17 cellular contexts compared by ENCODE assay signal in genomic region chr16:1687427-1688316, GRCh38. TPM values are rescaled to one million over a fixed set of nuclear protein-coding genes. Genes with fewer than 3 reads are reported as not detected.
DNase-seq lines count a peak whose midpoint lies in the region; ATAC-seq, FAIRE-seq and TF ChIP-seq lines count a peak whose summit lies in the region.
"Had no signal": no experiment of that assay in that cellular context is flagged by ENCODE, and none has a peak within 500 bp of the region (broad histone marks: within the 10 kb centered on the region; RNA-seq: fewer than 3 reads in every experiment).

No MANE protein-coding gene starts in this region.

- H3K4me3 ChIP-seq in esophagus (ENCODE audit: low read depth in 1 of 2, low read length in 2 of 2) (no peak overlapping the region), prostate gland (no peak overlapping the region)
- H3K4me3 ChIP-seq: neural progenitor cell, uterus had no signal

- H3K4me1 ChIP-seq in esophagus (ENCODE audit: control insufficient read depth in 2 of 2, insufficient read depth in 2 of 2, low read length in 1 of 2) (peaks cover 0 to 2% of the 10 kb centered on the region in 2 donors), prostate gland (replicated peaks) (peaks cover 19% of the 10 kb centered on the region)
- H3K4me1 ChIP-seq: neural progenitor cell, uterus had no signal

- peak; percentile 88 for FAIRE-seq in RCC 7860 (lab: Jason Lieb, UNC)

- no peaks in the 10 kb centered on the region for H3K9me3 ChIP-seq in esophagus (ENCODE audit: control insufficient read depth in 2 of 2, insufficient read depth in 1 of 2, low read depth in 1 of 2, low read length in 1 of 2)
- H3K9me3 ChIP-seq in prostate gland = no peaks in the 10 kb centered on the region
- H3K9me3 ChIP-seq: uterus had no signal

- intact Hi-C loops in prostate gland (cut with DNase I) = no loop called here

- H3K27me3 ChIP-seq in esophagus (ENCODE audit: control insufficient read depth in 1 of 2, insufficient read depth in 2 of 2, low read length in 2 of 2) (no peaks in the 10 kb centered on the region), prostate gland (replicated peaks; ENCODE audit: insufficient read depth) (no peaks in the 10 kb centered on the region)
- H3K27me3 ChIP-seq: neural progenitor cell, uterus had no signal

- TF ChIP-seq POLR2A in prostate gland (IDR thresholded peaks at IDR 0.05) = no peak

- H3K27ac ChIP-seq in esophagus (ENCODE audit: low read depth in 2 of 2, low read length in 1 of 2) (peak overlapping the region; percentile 49 to 60), prostate gland (peak overlapping the region; percentile 74 to 89)
- H3K27ac ChIP-seq: neural progenitor cell, uterus had no signal

- TF ChIP-seq CTCF in prostate gland (IDR thresholded peaks at IDR 0.05) = no peak

- WGBS in esophagus, 2 donors = 72 to 73% methylated on average over 17 of the region's 17 CpGs
- 70% methylated on average over 17 of the region's 17 CpGs for WGBS in prostate gland

- peaks cover 6 to 22% of the 10 kb centered on the region in 2 donors for H3K36me3 ChIP-seq in esophagus (ENCODE audit: control insufficient read depth in 2 of 2, insufficient read depth in 2 of 2, low read length in 1 of 2)
- H3K36me3 ChIP-seq in prostate gland = peaks cover 2 to 7% of the 10 kb centered on the region in 2 donors
- H3K36me3 ChIP-seq: uterus had no signal

- DNase-seq in DMS79 (lab: John Stamatoyannopoulos, UW) (peak; percentile 89), RCC 7860 (ENCODE audit: low spot score) (peak; percentile 86), prostate gland (ENCODE audit: low spot score) (no peak)
- DNase-seq: activated effector memory CD4-positive, alpha-beta T cell treated with Interleukin-2 at 50 U/mL for 16 hours; aorta; dermis blood vessel endothelial cell; H9; NCI-H1105; NCI-H226; uterus had no signal

- ATAC-seq in HG02678 (IDR thresholded peaks at IDR 0.05; ENCODE audit: unreplicated experiment) (no peak), HG02642 (IDR thresholded peaks at IDR 0.05; ENCODE audit: poor library complexity, unreplicated experiment) (no peak), HG03565 (IDR thresholded peaks at IDR 0.05; ENCODE audit: unreplicated experiment) (no peak)
- ATAC-seq: SK-N-SH treated with all-trans-retinoic acid at 6 μM for 48 hours; stimulated activated effector memory CD8-positive, alpha-beta T cell treated with anti-CD3 and anti-CD28 coated beads, Interleukin-12 subunit alpha, Interleukin-12 subunit beta, amount 100 ng/mL, for 72 hours had no signal

RNA-seq across cellular contexts. Expression of gene JPT2, which starts 9.6 kb away (rescaled TPM):
- polyA plus RNA-seq in esophagus = 10 to 100 TPM; 20.5 to 31.0 TPM
- total RNA-seq in prostate gland = 10 to 100 TPM; 56.6 to 75.3 TPM

RNA-seq across cellular contexts. Expression of gene MAPK8IP3, which starts 18.3 kb away (rescaled TPM):
- 10 to 100 TPM; 21.6 to 73.8 TPM for polyA plus RNA-seq in esophagus
- total RNA-seq in prostate gland = 100 to 1,000 TPM in 1 of 2 donors, 10 to 100 TPM in 1; 56.0 to 157 TPM
